ENCODE assay signal across 1 cellular context in the genomic region with DNA sequence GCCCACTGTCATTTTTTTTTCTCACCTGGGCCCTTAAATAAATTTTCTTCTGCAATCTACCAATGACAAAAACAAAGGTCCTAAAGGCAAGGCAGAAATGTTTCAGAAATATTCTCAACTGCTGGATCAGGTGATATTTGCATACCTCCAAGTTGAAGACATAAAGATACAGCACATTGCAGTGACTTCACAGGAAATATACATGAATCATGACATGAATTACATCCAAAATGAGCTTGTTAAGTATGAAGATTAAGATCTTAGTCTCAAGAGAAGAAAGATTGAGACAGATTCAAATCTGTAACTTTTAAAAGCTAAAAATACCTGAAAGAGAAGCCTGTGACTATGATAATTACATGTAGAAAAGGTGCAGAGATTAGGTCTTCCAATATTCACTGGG.
TF ChIP-seq lines count a peak whose summit lies in the region.

No MANE protein-coding gene starts in this region.

TF ChIP-seq in endothelial cell of umbilical vein, 7 proteins besides CTCF, POLR2A, EP300 and RAD21 (continued from another document):
- TF ChIP-seq EZH2 (IDR thresholded peaks at IDR 0.05; ENCODE audit: borderline replicate concordance, low read depth, low read length, severe bottlenecking) (no peak), FOS (IDR thresholded peaks at IDR 0.05; ENCODE audit: borderline replicate concordance, insufficient read depth, low read length) (no peak)
TF ChIP-seq in endothelial cell of umbilical vein: peak in this region for 1.
